1 cellular context compared by ENCODE assay signal in genomic region chr7:150417863-150418262, GRCh38.
A peak's percentile ranks its signal among the peaks of the same experiment; 100 is the strongest.
TF ChIP-seq lines count a peak whose summit lies in the region.

No MANE protein-coding gene starts in this region.

TF ChIP-seq in K562, 482 proteins besides CTCF, POLR2A, EP300 and RAD21:
- TF ChIP-seq ZNF77 (CRISPR knock-in tag; IDR thresholded peaks at IDR 0.05) (no peak), TBP (optimal IDR thresholded peaks at IDR 0.05; ENCODE audit: low read depth, low read length) (peak; percentile 6), ZNF764 (CRISPR knock-in tag; IDR thresholded peaks at IDR 0.05; ENCODE audit: low read depth) (peak; percentile 92), RUNX1 (IDR thresholded peaks at IDR 0.05; ENCODE audit: low read depth) (no peak), GTF3C2 (IDR thresholded peaks at IDR 0.05; ENCODE audit: borderline replicate concordance, extremely low read depth, insufficient read length) (peak; percentile 61), ZNF609 (CRISPR knock-in tag; IDR thresholded peaks at IDR 0.05; ENCODE audit: borderline replicate concordance) (no peak), NFIC (IDR thresholded peaks at IDR 0.05) (no peak), TSHZ1 (CRISPR knock-in tag; IDR thresholded peaks at IDR 0.05) (no peak)
